8 cellular contexts compared by ENCODE assay signal in genomic region chr6:43173496-43174262, GRCh38. TPM values are rescaled to one million over a fixed set of nuclear protein-coding genes. Genes with fewer than 3 reads are reported as not detected.
A peak's percentile ranks its signal among the peaks of the same experiment; 100 is the strongest.
DNase-seq lines count a peak whose midpoint lies in the region; ATAC-seq and TF ChIP-seq lines count a peak whose summit lies in the region.

No MANE protein-coding gene starts in this region.

- no peaks in the 10 kb centered on the region for H3K27me3 Mint-ChIP-seq in central memory CD8-positive, alpha-beta T cell
- peaks cover 0 to 2% (median 0%) of the 10 kb centered on the region in 5 donors for H3K27me3 Mint-ChIP-seq in naive thymus-derived CD4-positive, alpha-beta T cell

- H3K4me1 Mint-ChIP-seq in central memory CD8-positive, alpha-beta T cell = peaks cover 45% of the 10 kb centered on the region
- peaks cover 35 to 49% (median 40%) of the 10 kb centered on the region in 7 donors for H3K4me1 Mint-ChIP-seq in naive thymus-derived CD4-positive, alpha-beta T cell

- no peaks in the 10 kb centered on the region for H3K9me3 Mint-ChIP-seq in central memory CD8-positive, alpha-beta T cell
- H3K9me3 Mint-ChIP-seq in naive thymus-derived CD4-positive, alpha-beta T cell = no peaks in the 10 kb centered on the region

- H3K4me1 ChIP-seq in KMS-11 (ENCODE audit: low read depth, poor library complexity, severe bottlenecking) = peaks cover 34% of the 10 kb centered on the region
- peaks cover 26 to 29% of the 10 kb centered on the region in 2 donors for H3K4me1 ChIP-seq in naive thymus-derived CD4-positive, alpha-beta T cell (ENCODE audit: control insufficient read depth in 2 of 2, insufficient read depth in 2 of 2, low read length in 2 of 2)

- H3K79me2 ChIP-seq in KMS-11 (ENCODE audit: insufficient read depth, low read depth) = peaks cover 27% of the 10 kb centered on the region; the same call in 1 of the 2 replicates

- peak overlapping the region; percentile 84 for H3K4me2 ChIP-seq in KMS-11

- H3K9me3 ChIP-seq in naive thymus-derived CD4-positive, alpha-beta T cell (ENCODE audit: control insufficient read depth in 2 of 3, low read length in 3 of 3) = no peaks in the 10 kb centered on the region

- no peak overlapping the region for H3K9ac ChIP-seq in KMS-11

- H3K27ac ChIP-seq in KMS-11 = no peak overlapping the region; the same call in 1 of the 2 replicates
- H3K27ac ChIP-seq in naive thymus-derived CD4-positive, alpha-beta T cell (ENCODE audit: low read depth, low read length) = peak overlapping the region; percentile 73

- H3K36me3 Mint-ChIP-seq in central memory CD8-positive, alpha-beta T cell (ENCODE audit: insufficient read depth) = peaks cover 29% of the 10 kb centered on the region
- H3K36me3 Mint-ChIP-seq in naive thymus-derived CD4-positive, alpha-beta T cell = peaks cover 0 to 24% (median 10%) of the 10 kb centered on the region in 5 donors

- no peak for TF ChIP-seq CTCF in KMS-11 (conservative IDR thresholded peaks at IDR 0.05; ENCODE audit: low read depth, low read length)

- no peak overlapping the region for H2AFZ ChIP-seq in KMS-11 (ENCODE audit: low read depth)

- peak; percentile 28 for DNase-seq in Ammon's horn (ENCODE audit: low spot score)
- DNase-seq in central memory CD8-positive, alpha-beta T cell (ENCODE audit: low spot score in 2 of 2) = peak in 1 of 2 donors; percentile 21
- DNase-seq in naive thymus-derived CD4-positive, alpha-beta T cell = peak in 6 of 9 donors; percentile 23 to 39 (median 31)
- DNase-seq in NCI-H774 (lab: John Stamatoyannopoulos, UW) = no peak

- POLR2A ChIA-PET in naive thymus-derived CD4-positive, alpha-beta T cell (lab: Charles Lee) = interaction anchor here (1.0 to 4.9 kb wide), 10 partner anchors 9 to 244 kb away, joined by 3 to 21 read pairs (median 8); partner anchors contain the start of genes CNPY3, CUL9 and DNPH1

- CTCF ChIA-PET in naive thymus-derived CD4-positive, alpha-beta T cell (lab: Charles Lee) = interaction anchor here (0.7 to 1.6 kb wide), 3 partner anchors 8 to 53 kb away, joined by 3 to 6 read pairs (median 4); partner anchors contain the start of gene CUL9

- no peak for ATAC-seq in central memory CD8-positive, alpha-beta T cell (replicated peaks; ENCODE audit: extremely low read depth, poor library complexity, severe bottlenecking)
- ATAC-seq in naive thymus-derived CD4-positive, alpha-beta T cell = no peak
- ATAC-seq in HG02623 (IDR thresholded peaks at IDR 0.05; ENCODE audit: unreplicated experiment) = no peak
- ATAC-seq in HG02973 (IDR thresholded peaks at IDR 0.05; ENCODE audit: unreplicated experiment) = no peak
- no peak for ATAC-seq in GM21528 (IDR thresholded peaks at IDR 0.05; ENCODE audit: low FRiP score, unreplicated experiment)

- peak overlapping the region; percentile 86 for H3K4me3 Mint-ChIP-seq in central memory CD8-positive, alpha-beta T cell
- peak overlapping the region; percentile 85 to 99 (median 96) for H3K4me3 Mint-ChIP-seq in naive thymus-derived CD4-positive, alpha-beta T cell

- H3K27me3 ChIP-seq in KMS-11 (ENCODE audit: insufficient read depth, low read depth) = no peaks in the 10 kb centered on the region
- no peaks in the 10 kb centered on the region for H3K27me3 ChIP-seq in naive thymus-derived CD4-positive, alpha-beta T cell (ENCODE audit: control insufficient read depth in 2 of 2, insufficient read depth in 2 of 2, low read length in 2 of 2)

- no peaks in the 10 kb centered on the region for H3K36me3 ChIP-seq in KMS-11 (ENCODE audit: insufficient read depth)
- peaks cover 7 to 44% (median 13%) of the 10 kb centered on the region in 3 experiments for H3K36me3 ChIP-seq in naive thymus-derived CD4-positive, alpha-beta T cell (ENCODE audit: control insufficient read depth in 2 of 3, insufficient read depth in 3 of 3, low read length in 3 of 3)

- peaks cover 6% of the 10 kb centered on the region; the same call in 1 of the 2 replicates for H4K20me1 ChIP-seq in KMS-11 (ENCODE audit: insufficient read depth)

- H3K27ac Mint-ChIP-seq in central memory CD8-positive, alpha-beta T cell (ENCODE audit: low read depth) = peak overlapping the region; percentile 92
- peak overlapping the region; percentile 89 to 98 (median 94) for H3K27ac Mint-ChIP-seq in naive thymus-derived CD4-positive, alpha-beta T cell

- intact Hi-C loops in naive thymus-derived CD4-positive, alpha-beta T cell (cut with micrococcal nuclease) = loop anchor here (1.0 to 5.0 kb wide), 19 partner anchors 9 to 1439 kb away; partner anchors contain the start of genes CUL9 (in 2 of the 2), GTPBP2 (in 1 of the 2), MRPS10 (in 1 of the 2) and POLH (in 1 of the 2)

- no peak overlapping the region for H3K4me3 ChIP-seq in KMS-11 (IDR thresholded peaks at IDR 0.05; ENCODE audit: insufficient read depth, low read depth, low read length)
- H3K4me3 ChIP-seq in naive thymus-derived CD4-positive, alpha-beta T cell (ENCODE audit: low read length) = peak overlapping the region; percentile 72

RNA-seq across cellular contexts. Expression of gene SRF, which starts 2.6 kb away (rescaled TPM):
- 10 to 100 TPM; 22.5 to 49.4 (median 26.7) TPM for total RNA-seq in naive thymus-derived CD4-positive, alpha-beta T cell
- 1 to 10 TPM; 4.0 to 6.6 TPM for polyA plus RNA-seq in naive thymus-derived CD4-positive, alpha-beta T cell

RNA-seq across cellular contexts. Expression of gene CUL9, which starts 8.3 kb away (rescaled TPM):
- total RNA-seq in naive thymus-derived CD4-positive, alpha-beta T cell = 100 to 1,000 TPM in 3 of 5 experiments, 10 to 100 TPM in 2; 58.1 to 123 (median 111) TPM
- polyA plus RNA-seq in naive thymus-derived CD4-positive, alpha-beta T cell = 10 to 100 TPM; 12.3 to 25.6 TPM

RNA-seq across cellular contexts. Expression of gene DNPH1, which starts 55.6 kb away (rescaled TPM):
- 10 to 100 TPM; 25.4 to 65.7 (median 33.9) TPM for total RNA-seq in naive thymus-derived CD4-positive, alpha-beta T cell
- 100 to 1,000 TPM; 119 to 141 TPM for polyA plus RNA-seq in naive thymus-derived CD4-positive, alpha-beta T cell
